8 cellular contexts compared by ENCODE assay signal in the genomic region with DNA sequence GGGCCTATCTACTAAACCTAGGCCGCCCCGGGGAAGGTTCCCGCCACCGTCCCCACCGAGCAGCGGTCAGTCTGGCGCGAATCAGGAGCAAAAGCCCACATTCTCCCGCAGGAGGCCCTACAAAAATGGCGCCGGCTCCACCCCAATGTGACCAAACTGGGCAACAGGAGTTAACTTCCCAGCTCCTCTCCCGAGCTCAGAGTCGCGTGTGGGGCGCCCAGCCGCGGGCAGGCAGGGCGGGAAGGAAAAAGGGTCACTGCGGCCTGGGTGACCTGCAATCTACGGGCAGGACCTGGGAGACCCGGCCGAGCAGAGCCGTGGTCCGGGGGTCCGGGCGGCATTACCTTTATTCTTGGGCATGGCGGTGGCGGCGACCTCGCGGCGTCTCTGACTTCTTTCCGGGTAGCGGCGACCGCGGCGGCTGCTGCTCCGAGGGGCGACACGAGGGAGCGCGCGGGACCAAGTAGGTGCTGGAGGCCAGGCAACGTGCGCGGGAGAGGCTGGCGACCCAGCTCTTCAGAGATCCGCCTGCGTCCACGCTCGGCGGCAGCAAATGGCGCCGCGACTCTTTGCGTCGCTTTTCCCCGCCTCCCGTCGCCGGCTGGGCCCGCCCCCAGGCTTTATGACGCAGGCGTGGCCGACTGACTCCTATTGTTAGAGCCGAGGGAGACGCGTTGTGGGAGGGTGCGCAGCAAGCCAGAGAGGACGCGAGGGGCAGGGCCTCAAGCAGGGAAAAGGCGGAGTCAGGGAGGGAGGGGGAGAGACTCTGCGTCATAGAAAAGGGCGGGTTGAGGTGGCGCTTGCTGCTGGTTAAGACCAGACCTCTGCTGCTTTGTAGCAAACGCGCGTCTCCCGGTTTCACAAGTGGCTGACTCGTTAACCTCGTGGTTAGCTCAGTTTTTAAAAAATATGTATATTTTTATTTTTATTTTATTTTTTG. TPM values are rescaled to one million over a fixed set of nuclear protein-coding genes. Genes with fewer than 3 reads are reported as not detected.
A peak's percentile ranks its signal among the peaks of the same experiment; 100 is the strongest.
DNase-seq lines count a peak whose midpoint lies in the region; ATAC-seq and TF ChIP-seq lines count a peak whose summit lies in the region.

Gene EIF1AX, minus strand, starts transcription at position 558 of the 940 bp plus-strand sequence. Its CDS starts 198 bp downstream, at position 360.

- H3K9me3 ChIP-seq in breast epithelium (no peaks in the 10 kb centered on the region), iPS-18c (ENCODE audit: control insufficient read depth, insufficient read depth, low read length) (peaks cover 2% of the 10 kb centered on the region)

- H3K27me3 ChIP-seq in ACC112 (ENCODE audit: insufficient read depth, low read length), result no peaks in the 10 kb centered on the region
- H3K27me3 ChIP-seq in breast epithelium, result no peaks in the 10 kb centered on the region

- ATAC-seq in GM18870 (IDR thresholded peaks at IDR 0.05; ENCODE audit: unreplicated experiment) (peak; percentile 98), HG03135 (IDR thresholded peaks at IDR 0.05; ENCODE audit: unreplicated experiment) (peak; percentile 99)

- peak within 1 kb of the TSS; percentile 75 for H3K27ac ChIP-seq in ACC112 (ENCODE audit: low read depth, low read length)
- peak within 1 kb of the TSS; percentile 78 for H3K27ac ChIP-seq in VCaP
- peak within 1 kb of the TSS; percentile 91 to 93 for H3K27ac ChIP-seq in breast epithelium
- H3K27ac ChIP-seq in skin epidermis, result peak within 1 kb of the TSS; percentile 67 to 97 (median 88)

- H3K4me1 ChIP-seq in ACC112 (ENCODE audit: control insufficient read depth, insufficient read depth, low read length, unreplicated experiment) (peaks cover 29% of the 10 kb centered on the region), breast epithelium (peaks cover 0 to 6% of the 10 kb centered on the region in 2 donors)

- H2AFZ ChIP-seq in ACC112 (ENCODE audit: low read length, unreplicated experiment), result peak within 1 kb of the TSS; percentile 81

- H3K4me3 ChIP-seq in ACC112 (ENCODE audit: low read depth, low read length) (peak within 1 kb of the TSS; percentile 95), breast epithelium (peak within 1 kb of the TSS; percentile 72 to 88 (median 78)), iPS-18c (ENCODE audit: insufficient read depth, low read depth, low read length) (peak within 1 kb of the TSS; percentile 66), skin epidermis (peak within 1 kb of the TSS; percentile 50 to 95 (median 70))

- TF ChIP-seq CTCF in VCaP (conservative IDR thresholded peaks at IDR 0.05) (no peak), breast epithelium (IDR thresholded peaks at IDR 0.05) (peak in 1 of 3 donors; percentile 10)

- H3K36me3 ChIP-seq in ACC112 (ENCODE audit: insufficient read depth, low read length) (peaks cover 26% of the 10 kb centered on the region), breast epithelium (no peaks in the 10 kb centered on the region)

- peak; percentile 85 for TF ChIP-seq POLR2A in breast epithelium (IDR thresholded peaks at IDR 0.05)

- intact Hi-C loops in breast epithelium (cut with DNase I; ENCODE audit: low total_unique reads), result no loop called here

- peak; percentile 87 for DNase-seq in NCI-H2196 treated with DMSO at 0.1 percent for 48 hours (lab: John Stamatoyannopoulos, UW; ENCODE audit: unreplicated experiment)
- DNase-seq in breast epithelium (ENCODE audit: low spot score in 2 of 2), result peak; percentile 93 to 99

- peaks cover 47% of the 10 kb centered on the region for H3K79me2 ChIP-seq in ACC112 (ENCODE audit: control insufficient read depth, insufficient read depth, low read length, unreplicated experiment)

RNA-seq across cellular contexts. Expression of gene EIF1AX, which starts in this region (rescaled TPM):
- 10 to 100 TPM; 34.1 to 66.6 (median 52.4) TPM for total RNA-seq in breast epithelium

Comparison
In these comparisons a context has a peak if more than half of its experiments do, and no peak if none do; other contexts are left out.
1. Peak in every context shown above with its lines: DNase-seq, ATAC-seq, H3K4me3 ChIP-seq and H3K27ac ChIP-seq.